Comparison of ENCODE assay signal across 1 cellular context in the genomic region with DNA sequence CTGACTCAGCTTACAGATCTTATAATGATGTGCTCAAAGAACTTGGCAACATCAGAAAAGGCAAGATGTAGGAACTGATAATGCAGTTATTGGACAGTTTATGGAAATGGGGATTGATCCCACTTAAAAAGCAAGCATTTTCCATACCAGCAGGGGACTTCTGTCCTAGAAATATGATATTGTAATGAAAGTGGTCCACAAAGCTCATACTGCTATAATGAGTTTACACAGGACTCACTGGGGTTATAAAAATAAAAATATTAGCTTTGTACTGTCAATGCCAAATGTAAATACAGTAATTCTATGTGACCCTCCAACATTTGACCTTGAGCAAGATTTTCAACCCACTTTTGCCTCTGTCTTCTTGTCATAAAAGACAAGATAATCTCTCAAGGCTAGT.
TF ChIP-seq lines count a peak whose summit lies in the region.

No MANE protein-coding gene starts in this region.

TF ChIP-seq in HEK293, 187 proteins besides CTCF, POLR2A, EP300 and RAD21 (continued from another document and continues in another):
- no peak for TF ChIP-seq ZNF10 (tag by site-specific recombination; IDR thresholded peaks at IDR 0.05)
- TF ChIP-seq ZBTB48 (tag by site-specific recombination; IDR thresholded peaks at IDR 0.05), result no peak
- no peak for TF ChIP-seq ZNF518A (tag by site-specific recombination; conservative IDR thresholded peaks at IDR 0.05; ENCODE audit: low read depth)
- TF ChIP-seq ZSCAN4 (tag by site-specific recombination; IDR thresholded peaks at IDR 0.05), result no peak
- no peak for TF ChIP-seq ZNF654 (tag by site-specific recombination; IDR thresholded peaks at IDR 0.05; ENCODE audit: low read depth)
- no peak for TF ChIP-seq ZNF175 (tag by site-specific recombination; IDR thresholded peaks at IDR 0.05)
- TF ChIP-seq ZFP37 (tag by site-specific recombination; IDR thresholded peaks at IDR 0.05), result no peak
- TF ChIP-seq ATF2 (tag by site-specific recombination; IDR thresholded peaks at IDR 0.05; ENCODE audit: low read depth), result no peak
- TF ChIP-seq PRDM1 (tag by site-specific recombination; IDR thresholded peaks at IDR 0.05), result no peak
- TF ChIP-seq ZBTB6 (tag by site-specific recombination; IDR thresholded peaks at IDR 0.05), result no peak
- TF ChIP-seq ZNF843 (tag by site-specific recombination; IDR thresholded peaks at IDR 0.05), result peak; percentile 87
- peak; percentile 80 for TF ChIP-seq FEZF1 (tag by site-specific recombination; IDR thresholded peaks at IDR 0.05)
- TF ChIP-seq ZNF555 (tag by site-specific recombination; conservative IDR thresholded peaks at IDR 0.05), result no peak
- peak; percentile 60; the same call in 1 of the 2 replicates for TF ChIP-seq OSR2 (tag by site-specific recombination; IDR thresholded peaks at IDR 0.05)
- no peak for TF ChIP-seq ZNF350 (tag by site-specific recombination; IDR thresholded peaks at IDR 0.05)
- TF ChIP-seq ZFP41 (tag by site-specific recombination; IDR thresholded peaks at IDR 0.05; ENCODE audit: borderline replicate concordance), result no peak
- no peak for TF ChIP-seq YY1 (tag by site-specific recombination; IDR thresholded peaks at IDR 0.05)
- TF ChIP-seq IKZF3 (tag by site-specific recombination; IDR thresholded peaks at IDR 0.05), result no peak
- no peak for TF ChIP-seq ZNF274 (IDR thresholded peaks at IDR 0.05; ENCODE audit: low read length)
- TF ChIP-seq ZNF274 (tag by site-specific recombination; IDR thresholded peaks at IDR 0.05; ENCODE audit: borderline replicate concordance), result no peak
- no peak for TF ChIP-seq ZNF23 (tag by site-specific recombination; IDR thresholded peaks at IDR 0.05; ENCODE audit: borderline replicate concordance)
- no peak for TF ChIP-seq ZNF670 (tag by site-specific recombination; IDR thresholded peaks at IDR 0.05; ENCODE audit: low read depth)
- TF ChIP-seq ZEB2 (tag by site-specific recombination; IDR thresholded peaks at IDR 0.05), result no peak
- no peak for TF ChIP-seq ZNF155 (tag by site-specific recombination; IDR thresholded peaks at IDR 0.05)
- no peak for TF ChIP-seq BCL11A (tag by site-specific recombination; IDR thresholded peaks at IDR 0.05; ENCODE audit: low read depth)
- no peak for TF ChIP-seq KLF16 (tag by site-specific recombination; IDR thresholded peaks at IDR 0.05)
- no peak for TF ChIP-seq SALL2 (tag by site-specific recombination; IDR thresholded peaks at IDR 0.05; ENCODE audit: borderline replicate concordance)
- TF ChIP-seq ZNF580 (tag by site-specific recombination; IDR thresholded peaks at IDR 0.05), result 0 out of 2 replicates have a peak, but pooled peaks have one; percentile 20
- TF ChIP-seq, protein P1, sequence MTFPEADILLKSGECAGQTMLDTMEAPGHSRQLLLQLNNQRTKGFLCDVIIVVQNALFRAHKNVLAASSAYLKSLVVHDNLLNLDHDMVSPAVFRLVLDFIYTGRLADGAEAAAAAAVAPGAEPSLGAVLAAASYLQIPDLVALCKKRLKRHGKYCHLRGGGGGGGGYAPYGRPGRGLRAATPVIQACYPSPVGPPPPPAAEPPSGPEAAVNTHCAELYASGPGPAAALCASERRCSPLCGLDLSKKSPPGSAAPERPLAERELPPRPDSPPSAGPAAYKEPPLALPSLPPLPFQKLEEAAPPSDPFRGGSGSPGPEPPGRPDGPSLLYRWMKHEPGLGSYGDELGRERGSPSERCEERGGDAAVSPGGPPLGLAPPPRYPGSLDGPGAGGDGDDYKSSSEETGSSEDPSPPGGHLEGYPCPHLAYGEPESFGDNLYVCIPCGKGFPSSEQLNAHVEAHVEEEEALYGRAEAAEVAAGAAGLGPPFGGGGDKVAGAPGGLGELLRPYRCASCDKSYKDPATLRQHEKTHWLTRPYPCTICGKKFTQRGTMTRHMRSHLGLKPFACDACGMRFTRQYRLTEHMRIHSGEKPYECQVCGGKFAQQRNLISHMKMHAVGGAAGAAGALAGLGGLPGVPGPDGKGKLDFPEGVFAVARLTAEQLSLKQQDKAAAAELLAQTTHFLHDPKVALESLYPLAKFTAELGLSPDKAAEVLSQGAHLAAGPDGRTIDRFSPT (tag by site-specific recombination; IDR thresholded peaks at IDR 0.05), result no peak
- TF ChIP-seq GFI1B (tag by site-specific recombination; IDR thresholded peaks at IDR 0.05), result no peak
- no peak for TF ChIP-seq EGR2 (tag by site-specific recombination; IDR thresholded peaks at IDR 0.05; ENCODE audit: low read depth)
- TF ChIP-seq ZSCAN23 (tag by site-specific recombination; IDR thresholded peaks at IDR 0.05), result no peak
- no peak for TF ChIP-seq ZNF473 (tag by site-specific recombination; IDR thresholded peaks at IDR 0.05)
- peak; percentile 67; the same call in 1 of the 2 replicates for TF ChIP-seq ZNF561 (tag by site-specific recombination; IDR thresholded peaks at IDR 0.05; ENCODE audit: borderline replicate concordance)
- peak; percentile 79; the same call in 1 of the 2 replicates for TF ChIP-seq TCF7L2 (IDR thresholded peaks at IDR 0.05; ENCODE audit: borderline replicate concordance, low read depth, low read length)
- no peak for TF ChIP-seq SP7 (tag by site-specific recombination; IDR thresholded peaks at IDR 0.05)
- no peak for TF ChIP-seq ZNF426 (tag by site-specific recombination; IDR thresholded peaks at IDR 0.05)
- TF ChIP-seq ZFP3 (tag by site-specific recombination; IDR thresholded peaks at IDR 0.05; ENCODE audit: low read depth), result no peak
- TF ChIP-seq, protein P2, sequence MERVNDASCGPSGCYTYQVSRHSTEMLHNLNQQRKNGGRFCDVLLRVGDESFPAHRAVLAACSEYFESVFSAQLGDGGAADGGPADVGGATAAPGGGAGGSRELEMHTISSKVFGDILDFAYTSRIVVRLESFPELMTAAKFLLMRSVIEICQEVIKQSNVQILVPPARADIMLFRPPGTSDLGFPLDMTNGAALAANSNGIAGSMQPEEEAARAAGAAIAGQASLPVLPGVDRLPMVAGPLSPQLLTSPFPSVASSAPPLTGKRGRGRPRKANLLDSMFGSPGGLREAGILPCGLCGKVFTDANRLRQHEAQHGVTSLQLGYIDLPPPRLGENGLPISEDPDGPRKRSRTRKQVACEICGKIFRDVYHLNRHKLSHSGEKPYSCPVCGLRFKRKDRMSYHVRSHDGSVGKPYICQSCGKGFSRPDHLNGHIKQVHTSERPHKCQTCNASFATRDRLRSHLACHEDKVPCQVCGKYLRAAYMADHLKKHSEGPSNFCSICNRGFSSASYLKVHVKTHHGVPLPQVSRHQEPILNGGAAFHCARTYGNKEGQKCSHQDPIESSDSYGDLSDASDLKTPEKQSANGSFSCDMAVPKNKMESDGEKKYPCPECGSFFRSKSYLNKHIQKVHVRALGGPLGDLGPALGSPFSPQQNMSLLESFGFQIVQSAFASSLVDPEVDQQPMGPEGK (tag by site-specific recombination; IDR thresholded peaks at IDR 0.05), result no peak
- TF ChIP-seq ZNF248 (tag by site-specific recombination; IDR thresholded peaks at IDR 0.05), result no peak
- TF ChIP-seq ZNF707 (tag by site-specific recombination; IDR thresholded peaks at IDR 0.05), result no peak
- no peak for TF ChIP-seq ZNF394 (tag by site-specific recombination; IDR thresholded peaks at IDR 0.05; ENCODE audit: borderline replicate concordance)
- TF ChIP-seq, protein P3, sequence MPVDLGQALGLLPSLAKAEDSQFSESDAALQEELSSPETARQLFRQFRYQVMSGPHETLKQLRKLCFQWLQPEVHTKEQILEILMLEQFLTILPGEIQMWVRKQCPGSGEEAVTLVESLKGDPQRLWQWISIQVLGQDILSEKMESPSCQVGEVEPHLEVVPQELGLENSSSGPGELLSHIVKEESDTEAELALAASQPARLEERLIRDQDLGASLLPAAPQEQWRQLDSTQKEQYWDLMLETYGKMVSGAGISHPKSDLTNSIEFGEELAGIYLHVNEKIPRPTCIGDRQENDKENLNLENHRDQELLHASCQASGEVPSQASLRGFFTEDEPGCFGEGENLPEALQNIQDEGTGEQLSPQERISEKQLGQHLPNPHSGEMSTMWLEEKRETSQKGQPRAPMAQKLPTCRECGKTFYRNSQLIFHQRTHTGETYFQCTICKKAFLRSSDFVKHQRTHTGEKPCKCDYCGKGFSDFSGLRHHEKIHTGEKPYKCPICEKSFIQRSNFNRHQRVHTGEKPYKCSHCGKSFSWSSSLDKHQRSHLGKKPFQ (tag by site-specific recombination; IDR thresholded peaks at IDR 0.05), result 0 out of 2 replicates have a peak, but pooled peaks have one; percentile 13
- TF ChIP-seq ZNF221 (tag by site-specific recombination; IDR thresholded peaks at IDR 0.05; ENCODE audit: borderline replicate concordance), result no peak
- TF ChIP-seq GLI2 (tag by site-specific recombination; IDR thresholded peaks at IDR 0.05; ENCODE audit: borderline replicate concordance, low read depth), result no peak
- TF ChIP-seq ZNF777 (tag by site-specific recombination; IDR thresholded peaks at IDR 0.05; ENCODE audit: borderline replicate concordance), result no peak
- TF ChIP-seq ZNF677 (tag by site-specific recombination; IDR thresholded peaks at IDR 0.05), result no peak
- TF ChIP-seq, protein P4, sequence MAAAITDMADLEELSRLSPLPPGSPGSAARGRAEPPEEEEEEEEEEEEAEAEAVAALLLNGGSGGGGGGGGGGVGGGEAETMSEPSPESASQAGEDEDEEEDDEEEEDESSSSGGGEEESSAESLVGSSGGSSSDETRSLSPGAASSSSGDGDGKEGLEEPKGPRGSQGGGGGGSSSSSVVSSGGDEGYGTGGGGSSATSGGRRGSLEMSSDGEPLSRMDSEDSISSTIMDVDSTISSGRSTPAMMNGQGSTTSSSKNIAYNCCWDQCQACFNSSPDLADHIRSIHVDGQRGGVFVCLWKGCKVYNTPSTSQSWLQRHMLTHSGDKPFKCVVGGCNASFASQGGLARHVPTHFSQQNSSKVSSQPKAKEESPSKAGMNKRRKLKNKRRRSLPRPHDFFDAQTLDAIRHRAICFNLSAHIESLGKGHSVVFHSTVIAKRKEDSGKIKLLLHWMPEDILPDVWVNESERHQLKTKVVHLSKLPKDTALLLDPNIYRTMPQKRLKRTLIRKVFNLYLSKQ (tag by site-specific recombination; IDR thresholded peaks at IDR 0.05; ENCODE audit: borderline replicate concordance), result no peak
- no peak for TF ChIP-seq OVOL3 (tag by site-specific recombination; IDR thresholded peaks at IDR 0.05)
